ENCODE assay signal across 25 cellular contexts in genomic region chr11:92662580-92662979, GRCh38.
"Had no signal": no experiment of that assay in that cellular context is flagged by ENCODE, and none has a peak within 500 bp of the region (broad histone marks: within the 10 kb centered on the region; RNA-seq: fewer than 3 reads in every experiment).

No MANE protein-coding gene starts in this region.

- H3K4me3 Mint-ChIP-seq: activated CD8-positive, alpha-beta T cell treated with anti-CD3 and anti-CD28 coated beads, Interleukin-2, amount 10 ng/mL, durations not matched to agents 7 days and 5 days; activated naive CD8-positive, alpha-beta T cell treated with anti-CD3 and anti-CD28 coated beads, Interleukin-2, amount 10 ng/mL, durations not matched to agents 7 days and 5 days; T-helper 17 cell; WTC11 had no signal

- H3K27me3 Mint-ChIP-seq: activated naive CD8-positive, alpha-beta T cell treated with anti-CD3 and anti-CD28 coated beads, Interleukin-2, amount 10 ng/mL, durations not matched to agents 7 days and 5 days; T-helper 17 cell had no signal

- H3K4me1 Mint-ChIP-seq: activated naive CD8-positive, alpha-beta T cell treated with anti-CD3 and anti-CD28 coated beads, Interleukin-2, amount 10 ng/mL, durations not matched to agents 7 days and 5 days; T-helper 17 cell had no signal

- DNase-seq: activated CD4-positive, alpha-beta T cell treated with anti-CD3 and anti-CD28 coated beads for 48 hours; activated CD4-positive, alpha-beta T cell treated with anti-CD3 and anti-CD28 coated beads, Interleukin-2, amount 50 U/mL, for 4 hours; activated CD4-positive, CD25-positive, alpha-beta regulatory T cell treated with anti-CD3 and anti-CD28 coated beads, Interleukin-2, amount 50 U/mL, for 72 hours; activated CD8-positive, alpha-beta memory T cell treated with anti-CD3 and anti-CD28 coated beads, Interleukin-2, amount 50 U/mL, for 48 hours; activated CD8-positive, alpha-beta T cell treated with anti-CD3 and anti-CD28 coated beads, Interleukin-2, amount 10 ng/mL, durations not matched to agents 7 days and 5 days; activated naive CD4-positive, alpha-beta T cell treated with anti-CD3 and anti-CD28 coated beads, Interleukin-2, amount 50 U/mL, for 16 hours; activated naive CD8-positive, alpha-beta T cell treated with anti-CD3 and anti-CD28 coated beads, Interleukin-2, amount 10 ng/mL, durations not matched to agents 7 days and 5 days; activated T-cell treated with anti-CD3 and anti-CD28 coated beads, Interleukin-2, amount 50 U/mL, for 1 hour; adrenal gland; anterior cingulate cortex; caudate nucleus; KG1; NCI-H1092; NCI-H1417; NCI-H1930; NCI-H510A treated with DMSO at 0.1 percent for 48 hours; NCI-H69; Peyer's patch; Right ventricle myocardium superior; T-helper 17 cell; T-helper 9 cell had no signal

- H3K36me3 Mint-ChIP-seq: activated naive CD8-positive, alpha-beta T cell treated with anti-CD3 and anti-CD28 coated beads, Interleukin-2, amount 10 ng/mL, durations not matched to agents 7 days and 5 days; WTC11 had no signal

- H3K9me3 ChIP-seq: adrenal gland, breast epithelium, Peyer's patch, SJSA1 had no signal

- H3K4me3 ChIP-seq: adrenal gland, breast epithelium, Peyer's patch, SJSA1 had no signal

- H3K4me1 ChIP-seq: adrenal gland, breast epithelium, Peyer's patch, SJSA1 had no signal

- H3K27ac ChIP-seq: adrenal gland, breast epithelium, Peyer's patch, RWPE1, SJSA1 had no signal

- H3K27me3 ChIP-seq: adrenal gland, breast epithelium, Peyer's patch, SJSA1 had no signal

- H3K36me3 ChIP-seq: adrenal gland, breast epithelium, Peyer's patch, SJSA1 had no signal

- H3K9me3 Mint-ChIP-seq: activated naive CD8-positive, alpha-beta T cell treated with anti-CD3 and anti-CD28 coated beads, Interleukin-2, amount 10 ng/mL, durations not matched to agents 7 days and 5 days; WTC11 had no signal

- H3K27ac Mint-ChIP-seq: activated CD8-positive, alpha-beta T cell treated with anti-CD3 and anti-CD28 coated beads, Interleukin-2, amount 10 ng/mL, durations not matched to agents 7 days and 5 days; activated naive CD8-positive, alpha-beta T cell treated with anti-CD3 and anti-CD28 coated beads, Interleukin-2, amount 10 ng/mL, durations not matched to agents 7 days and 5 days; T-helper 17 cell; WTC11 had no signal
